In the genomic region with DNA sequence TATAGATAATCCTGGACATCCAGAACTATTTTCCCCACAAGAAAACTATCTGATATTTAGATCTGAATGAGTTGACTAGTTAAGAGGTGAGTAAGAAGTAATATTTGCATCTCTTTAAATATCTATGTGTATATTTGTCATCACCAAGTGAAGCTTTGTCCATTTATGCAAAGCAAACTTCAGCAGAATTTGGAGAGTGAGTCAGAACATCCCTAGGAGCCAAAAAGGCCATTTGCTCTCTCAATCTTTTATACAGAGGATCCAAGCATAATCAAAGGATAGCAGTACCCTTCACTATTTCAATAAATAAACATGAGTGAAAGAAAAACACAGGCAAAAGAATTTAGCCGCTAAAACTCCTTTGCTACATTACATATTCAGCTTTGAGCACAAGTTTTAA, we compare ENCODE assay signal across 34 cellular contexts.
A peak's percentile ranks its signal among the peaks of the same experiment; 100 is the strongest.
DNase-seq lines count a peak whose midpoint lies in the region; ATAC-seq and TF ChIP-seq lines count a peak whose summit lies in the region.
"Had no signal": no experiment of that assay in that cellular context is flagged by ENCODE, and none has a peak within 500 bp of the region (broad histone marks: within the 10 kb centered on the region; RNA-seq: fewer than 3 reads in every experiment).

No MANE protein-coding gene starts in this region.

- no peaks in the 10 kb centered on the region for H3K79me1 ChIP-seq in trophoblast cell (ENCODE audit: low read length)

- POLR2A ChIA-PET in SK-N-SH (lab: Yijun Ruan, JAX): no interaction called here
- POLR2A ChIA-PET in activated CD4-positive, alpha-beta T cell treated with anti-CD3 and anti-CD28 coated beads for 36 hours (lab: Charles Lee): no interaction called here

- H3K27ac ChIP-seq in SK-N-SH (ENCODE audit: low read depth in 2 of 2, low read length in 1 of 2): peak overlapping the region in 1 of 2 experiments; percentile 23; a peak in 1 of 4 replicates
- H3K27ac ChIP-seq in trophoblast cell (ENCODE audit: low read depth, low read length): no peak overlapping the region
- H3K27ac ChIP-seq: brain microvascular endothelial cell, gastroesophageal sphincter, neural progenitor cell, parathyroid adenoma, thoracic aorta, vagina had no signal

- H3K79me2 ChIP-seq in SK-N-SH (ENCODE audit: insufficient read depth): no peaks in the 10 kb centered on the region
- no peaks in the 10 kb centered on the region for H3K79me2 ChIP-seq in trophoblast cell (ENCODE audit: control insufficient read depth, insufficient read depth, low read length, poor library complexity)
- H3K79me2 ChIP-seq: parathyroid adenoma had no signal

- H3K4me1 Mint-ChIP-seq in activated CD4-positive, alpha-beta T cell treated with anti-CD3 and anti-CD28 coated beads for 36 hours: no peaks in the 10 kb centered on the region
- H3K4me1 Mint-ChIP-seq: activated naive CD8-positive, alpha-beta T cell treated with anti-CD3 and anti-CD28 coated beads, Interleukin-2, amount 50 U/mL, for 24 hours; CD4-positive, alpha-beta memory T cell; IgD-negative memory B cell; immature natural killer cell; stimulated activated memory B cell treated with anti-CD40 and anti-IgM and Interleukin-4, amounts not matched to agents 10 μg/mL and 1 μg/mL and 100 μg/mL, for 72 hours; T-helper 17 cell had no signal

- no peak overlapping the region for H3K4me3 Mint-ChIP-seq in activated CD4-positive, alpha-beta T cell treated with anti-CD3 and anti-CD28 coated beads for 36 hours
- H3K4me3 Mint-ChIP-seq: activated naive CD8-positive, alpha-beta T cell treated with anti-CD3 and anti-CD28 coated beads, Interleukin-2, amount 50 U/mL, for 24 hours; CD4-positive, alpha-beta memory T cell; IgD-negative memory B cell; immature natural killer cell; neural progenitor cell; stimulated activated memory B cell treated with anti-CD40 and anti-IgM and Interleukin-4, amounts not matched to agents 10 μg/mL and 1 μg/mL and 100 μg/mL, for 72 hours; T-helper 17 cell had no signal

- no peak overlapping the region for H2BK5ac ChIP-seq in trophoblast cell (ENCODE audit: low read depth, low read length, poor library complexity)

- no peak overlapping the region for H2BK12ac ChIP-seq in trophoblast cell (ENCODE audit: low read length)

- no peak overlapping the region for H2AK5ac ChIP-seq in trophoblast cell (ENCODE audit: low read length)

- intact Hi-C loops in activated CD4-positive, alpha-beta T cell treated with anti-CD3 and anti-CD28 coated beads for 36 hours (cut with DNase I, micrococcal nuclease): no loop called here

- no peak for TF ChIP-seq CTCF in SK-N-SH (IDR thresholded peaks at IDR 0.05)
- no peak for TF ChIP-seq CTCF in astrocyte of the cerebellum (IDR thresholded peaks at IDR 0.05; ENCODE audit: low read depth, low read length, missing control alignments)
- no peak for TF ChIP-seq CTCF in fibroblast of the aortic adventitia (IDR thresholded peaks at IDR 0.05; ENCODE audit: insufficient read depth, low read length)

- H3K18ac ChIP-seq in trophoblast cell (ENCODE audit: low read length): no peak overlapping the region

- H4K8ac ChIP-seq in trophoblast cell (ENCODE audit: low read depth, low read length): no peak overlapping the region

- ATAC-seq in SK-N-SH treated with all-trans-retinoic acid at 6 μM for 48 hours (peak; percentile 39; the same call in 1 of the 3 replicates), HG02588 (IDR thresholded peaks at IDR 0.05; ENCODE audit: unreplicated experiment) (no peak)
- no peak for ATAC-seq in activated CD4-positive, alpha-beta T cell treated with anti-CD3 and anti-CD28 coated beads for 36 hours
- ATAC-seq: activated naive CD8-positive, alpha-beta T cell treated with anti-CD3 and anti-CD28 coated beads, Interleukin-2, amount 50 U/mL, for 24 hours; gastroesophageal sphincter; left lobe of liver; right cardiac atrium; stimulated activated memory B cell treated with anti-CD40 and anti-IgM and Interleukin-4, amounts not matched to agents 10 μg/mL and 1 μg/mL and 100 μg/mL, for 72 hours; T-helper 17 cell had no signal

- H3K27me3 ChIP-seq in SK-N-SH (ENCODE audit: insufficient read depth) (no peaks in the 10 kb centered on the region), trophoblast cell (ENCODE audit: insufficient read depth, low read length) (no peaks in the 10 kb centered on the region)
- H3K27me3 ChIP-seq: brain microvascular endothelial cell, gastroesophageal sphincter, neural progenitor cell, vagina had no signal

- no peak for TF ChIP-seq EP300 in SK-N-SH (IDR thresholded peaks at IDR 0.05; ENCODE audit: borderline replicate concordance in 1 of 2, low read depth in 1 of 2, low read length in 1 of 2)

- H3K9me2 ChIP-seq in SK-N-SH: no peaks in the 10 kb centered on the region

- H3F3A ChIP-seq in SK-N-SH (replicated peaks; ENCODE audit: insufficient read depth): no peaks in the 10 kb centered on the region

- H3K9me3 Mint-ChIP-seq in activated CD4-positive, alpha-beta T cell treated with anti-CD3 and anti-CD28 coated beads for 36 hours (ENCODE audit: low read depth): no peaks in the 10 kb centered on the region
- H3K9me3 Mint-ChIP-seq: activated naive CD8-positive, alpha-beta T cell treated with anti-CD3 and anti-CD28 coated beads, Interleukin-2, amount 50 U/mL, for 24 hours; neural progenitor cell; stimulated activated memory B cell treated with anti-CD40 and anti-IgM and Interleukin-4, amounts not matched to agents 10 μg/mL and 1 μg/mL and 100 μg/mL, for 72 hours had no signal

- H3K9ac ChIP-seq in SK-N-SH (no peak overlapping the region), trophoblast cell (ENCODE audit: low read length) (no peak overlapping the region)
- H3K9ac ChIP-seq: neural progenitor cell, parathyroid adenoma had no signal

- no peak overlapping the region for H4K91ac ChIP-seq in trophoblast cell (ENCODE audit: low read depth, low read length)

- TF ChIP-seq RAD21 in SK-N-SH (IDR thresholded peaks at IDR 0.05; ENCODE audit: low read length): no peak

- no peak overlapping the region for H3K4me2 ChIP-seq in SK-N-SH
- no peak overlapping the region for H3K4me2 ChIP-seq in trophoblast cell (ENCODE audit: low read length)
- H3K4me2 ChIP-seq: neural progenitor cell had no signal

- no peaks in the 10 kb centered on the region for H3K36me3 Mint-ChIP-seq in activated CD4-positive, alpha-beta T cell treated with anti-CD3 and anti-CD28 coated beads for 36 hours (ENCODE audit: low read depth)
- H3K36me3 Mint-ChIP-seq: CD4-positive, alpha-beta memory T cell; IgD-negative memory B cell; immature natural killer cell; neural progenitor cell; stimulated activated memory B cell treated with anti-CD40 and anti-IgM and Interleukin-4, amounts not matched to agents 10 μg/mL and 1 μg/mL and 100 μg/mL, for 72 hours had no signal

- H4K20me1 ChIP-seq in SK-N-SH (ENCODE audit: insufficient read depth): no peaks in the 10 kb centered on the region

- 92% methylated on average over 1 of the region's 1 CpG for WGBS in SK-N-SH (ENCODE audit: low lambda C conversion rate)
- no CpG with 5 or more reads among the region's 1 CpG for WGBS in trophoblast cell (ENCODE audit: extremely low coverage, insufficient coverage, insufficient read length)

- H3K4me3 ChIP-seq in SK-N-SH (ENCODE audit: low read depth in 2 of 2, low read length in 1 of 2) (no peak overlapping the region), astrocyte of the cerebellum (ENCODE audit: low read depth, low read length) (no peak overlapping the region), fibroblast of the aortic adventitia (ENCODE audit: low read depth, low read length) (no peak overlapping the region), trophoblast cell (ENCODE audit: low read depth, low read length) (no peak overlapping the region)
- H3K4me3 ChIP-seq: gastroesophageal sphincter, neural progenitor cell, thoracic aorta, vagina had no signal

- H3K4me1 ChIP-seq in SK-N-SH (ENCODE audit: control insufficient read depth in 1 of 2, insufficient read depth in 2 of 2, low read depth in 1 of 2, low read length in 1 of 2) (peaks cover 2 to 12% of the 10 kb centered on the region in 2 experiments; a peak in 3 of 4 replicates), trophoblast cell (ENCODE audit: control insufficient read depth in 1 of 2, insufficient read depth in 2 of 2, low read length in 2 of 2) (no peaks in the 10 kb centered on the region)
- H3K4me1 ChIP-seq: neural progenitor cell, parathyroid adenoma had no signal

- no peak overlapping the region for H2BK120ac ChIP-seq in trophoblast cell (ENCODE audit: insufficient read depth, low read length, poor library complexity)

- H3K14ac ChIP-seq in trophoblast cell (ENCODE audit: low read length): no peak overlapping the region

- H3K4ac ChIP-seq in trophoblast cell (ENCODE audit: low read depth, low read length): no peak overlapping the region

- in situ Hi-C loops in astrocyte of the cerebellum (cut with HindIII; ENCODE audit: low sequenced_read_pairs): no loop called here

- no peak overlapping the region for H4K12ac ChIP-seq in trophoblast cell (ENCODE audit: low read depth, low read length)

- no peaks in the 10 kb centered on the region for H3K27me3 Mint-ChIP-seq in activated CD4-positive, alpha-beta T cell treated with anti-CD3 and anti-CD28 coated beads for 36 hours
- H3K27me3 Mint-ChIP-seq: activated naive CD8-positive, alpha-beta T cell treated with anti-CD3 and anti-CD28 coated beads, Interleukin-2, amount 50 U/mL, for 24 hours; CD4-positive, alpha-beta memory T cell; IgD-negative memory B cell; stimulated activated memory B cell treated with anti-CD40 and anti-IgM and Interleukin-4, amounts not matched to agents 10 μg/mL and 1 μg/mL and 100 μg/mL, for 72 hours; T-helper 17 cell had no signal

- no peak overlapping the region for H3K27ac Mint-ChIP-seq in activated CD4-positive, alpha-beta T cell treated with anti-CD3 and anti-CD28 coated beads for 36 hours
- H3K27ac Mint-ChIP-seq: activated naive CD8-positive, alpha-beta T cell treated with anti-CD3 and anti-CD28 coated beads, Interleukin-2, amount 50 U/mL, for 24 hours; CD4-positive, alpha-beta memory T cell; IgD-negative memory B cell; immature natural killer cell; neural progenitor cell; stimulated activated memory B cell treated with anti-CD40 and anti-IgM and Interleukin-4, amounts not matched to agents 10 μg/mL and 1 μg/mL and 100 μg/mL, for 72 hours; T-helper 17 cell had no signal

- H3K9me3 ChIP-seq in SK-N-SH (no peaks in the 10 kb centered on the region), trophoblast cell (ENCODE audit: insufficient read depth, low read depth, low read length) (no peaks in the 10 kb centered on the region)
- H3K9me3 ChIP-seq: gastroesophageal sphincter, thoracic aorta, vagina had no signal

- no peak overlapping the region for H3K23ac ChIP-seq in trophoblast cell (ENCODE audit: low read length)

- CTCF ChIA-PET in SK-N-SH (lab: Yijun Ruan, JAX): interaction anchor here (0.8 to 1.6 kb wide), 2 partner anchors 27 to 30 kb away, joined by 3 read pairs; no protein-coding TSS in a partner anchor
- CTCF ChIA-PET in activated CD4-positive, alpha-beta T cell treated with anti-CD3 and anti-CD28 coated beads for 36 hours (lab: Charles Lee): no interaction called here

- H2AFZ ChIP-seq in SK-N-SH (ENCODE audit: low read depth): no peak overlapping the region
- H2AFZ ChIP-seq in trophoblast cell (ENCODE audit: insufficient read depth, low read length, poor library complexity): no peak overlapping the region
- H2AFZ ChIP-seq: parathyroid adenoma had no signal

- DNase-seq in SK-N-SH (no peak), astrocyte of the cerebellum (ENCODE audit: low read depth) (peak; percentile 19), fibroblast of the aortic adventitia (ENCODE audit: low read depth) (peak; percentile 33), trophoblast cell (no peak)
- DNase-seq in activated CD4-positive, alpha-beta T cell treated with anti-CD3 and anti-CD28 coated beads for 36 hours: no peak
- DNase-seq in stimulated activated CD4-positive, alpha-beta T cell treated with anti-CD3 and anti-CD28 coated beads, Interleukin-4, amount 100 ng/mL, for 24 hours: no peak
- DNase-seq: 8988T; activated CD4-positive, alpha-beta T cell treated with anti-CD3 and anti-CD28 coated beads for 1 hour; activated effector memory CD4-positive, alpha-beta T cell treated with anti-CD3 and anti-CD28 coated beads, Interleukin-2, amount 50 U/mL, for 16 hours; activated naive CD8-positive, alpha-beta T cell treated with anti-CD3 and anti-CD28 coated beads, Interleukin-2, amount 50 U/mL, for 24 hours; activated T-cell treated with anti-CD3 and anti-CD28 coated beads for 4 hours; brain microvascular endothelial cell; CD4-positive, alpha-beta memory T cell; effector CD4-positive, alpha-beta T cell; hypothalamus; immature natural killer cell; mesenchymal stem cell; NCI-H1105 treated with DMSO at 0.1 percent for 48 hours; NCI-H2029 treated with DMSO at 0.1 percent for 48 hours; NCI-H69; right cardiac atrium; stimulated activated CD4-positive, alpha-beta T cell treated with anti-CD3 and anti-CD28 coated beads, Interleukin-12 subunit alpha, Interleukin-12 subunit beta, amount 100 ng/mL, for 4 hours; stimulated activated CD4-positive, alpha-beta T cell treated with anti-CD3 and anti-CD28 coated beads, Interleukin-4, amount 100 ng/mL, for 4 hours; T-helper 17 cell had no signal

- H3K36me3 ChIP-seq in SK-N-SH (replicated peaks in 1 of 2; ENCODE audit: control insufficient read depth in 1 of 2, insufficient read depth in 2 of 2, low read length in 1 of 2) (no peaks in the 10 kb centered on the region), trophoblast cell (ENCODE audit: control insufficient read depth in 1 of 2, insufficient read depth in 2 of 2, low read length in 2 of 2) (no peaks in the 10 kb centered on the region)
- H3K36me3 ChIP-seq: brain microvascular endothelial cell, gastroesophageal sphincter, neural progenitor cell, thoracic aorta, vagina had no signal

Comparison
In these comparisons a context has a peak if more than half of its experiments do, and no peak if none do; other contexts are left out.
1. DNase-seq: peak in astrocyte of the cerebellum (single experiment) and fibroblast of the aortic adventitia (single experiment); none in SK-N-SH (single experiment), trophoblast cell (0 of 2), activated CD4-positive, alpha-beta T cell treated with anti-CD3 and anti-CD28 coated beads for 36 hours (single experiment) and stimulated activated CD4-positive, alpha-beta T cell treated with anti-CD3 and anti-CD28 coated beads, Interleukin-4, amount 100 ng/mL, for 24 hours (single experiment).